Comparison of ENCODE assay signal across 11 cellular contexts in the genomic region with DNA sequence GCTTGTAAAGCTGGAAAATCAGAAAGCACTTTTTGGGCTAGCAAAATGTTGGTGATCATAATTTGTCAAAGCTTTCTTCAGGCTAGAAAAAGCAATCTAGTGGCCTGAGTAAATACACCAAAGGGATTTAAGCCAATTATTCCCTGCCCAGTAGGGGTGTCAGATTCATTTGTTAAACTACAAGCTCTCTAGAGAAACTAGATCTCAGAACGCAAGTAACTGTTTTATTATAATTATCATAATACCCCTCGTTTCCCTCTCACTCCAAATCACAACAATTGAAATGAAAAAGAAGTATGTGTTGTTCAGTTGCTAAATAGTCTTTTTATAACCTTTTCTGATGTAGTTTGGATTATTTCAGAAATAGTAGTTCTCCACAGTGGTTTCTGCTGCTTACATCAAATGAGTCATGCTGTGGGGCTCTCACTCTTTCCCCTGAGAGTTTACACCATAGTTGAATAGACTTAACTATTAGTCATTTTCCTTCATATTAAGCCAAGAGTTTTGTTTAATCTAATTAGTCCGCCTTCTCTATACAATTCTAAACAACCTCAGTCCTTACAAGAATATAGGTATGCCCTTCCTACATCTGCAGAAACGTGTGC.
A peak's percentile ranks its signal among the peaks of the same experiment; 100 is the strongest.
DNase-seq lines count a peak whose midpoint lies in the region; ATAC-seq and TF ChIP-seq lines count a peak whose summit lies in the region.
"Had no signal": no experiment of that assay in that cellular context is flagged by ENCODE, and none has a peak within 500 bp of the region (broad histone marks: within the 10 kb centered on the region; RNA-seq: fewer than 3 reads in every experiment).

No MANE protein-coding gene starts in this region.

- H3K27ac Mint-ChIP-seq in activated naive CD4-positive, alpha-beta T cell treated with anti-CD3 and anti-CD28 coated beads, Interleukin-2, amount 10 ng/mL, durations not matched to agents 7 days and 5 days, result no peak overlapping the region
- no peak overlapping the region for H3K27ac Mint-ChIP-seq in endothelial cell (ENCODE audit: unreplicated experiment)

- H3K36me3 Mint-ChIP-seq in activated naive CD4-positive, alpha-beta T cell treated with anti-CD3 and anti-CD28 coated beads, Interleukin-2, amount 10 ng/mL, durations not matched to agents 7 days and 5 days, result no peaks in the 10 kb centered on the region
- no peaks in the 10 kb centered on the region for H3K36me3 Mint-ChIP-seq in endothelial cell (ENCODE audit: low read depth, unreplicated experiment)

- TF ChIP-seq CTCF in fibroblast of the aortic adventitia (IDR thresholded peaks at IDR 0.05; ENCODE audit: insufficient read depth, low read length) (no peak), endothelial cell (IDR thresholded peaks at IDR 0.05; ENCODE audit: unreplicated experiment) (no peak), GM10248 (IDR thresholded peaks at IDR 0.05; ENCODE audit: control extremely low read depth, extremely low read depth, low read depth, missing control alignments) (no peak)

- no peaks in the 10 kb centered on the region for H3K4me1 Mint-ChIP-seq in activated naive CD4-positive, alpha-beta T cell treated with anti-CD3 and anti-CD28 coated beads, Interleukin-2, amount 10 ng/mL, durations not matched to agents 7 days and 5 days
- H3K4me1 Mint-ChIP-seq in endothelial cell (ENCODE audit: unreplicated experiment), result peaks cover 9% of the 10 kb centered on the region

- H3K4me3 ChIP-seq in SJCRH30, result peak overlapping the region; percentile 35
- peak overlapping the region; percentile 10 for H3K4me3 ChIP-seq in fibroblast of the aortic adventitia (ENCODE audit: low read depth, low read length)

- no peaks in the 10 kb centered on the region for H3K9me3 Mint-ChIP-seq in activated naive CD4-positive, alpha-beta T cell treated with anti-CD3 and anti-CD28 coated beads, Interleukin-2, amount 10 ng/mL, durations not matched to agents 7 days and 5 days
- no peaks in the 10 kb centered on the region for H3K9me3 Mint-ChIP-seq in endothelial cell (ENCODE audit: unreplicated experiment)

- H3K4me3 Mint-ChIP-seq in activated naive CD4-positive, alpha-beta T cell treated with anti-CD3 and anti-CD28 coated beads, Interleukin-2, amount 10 ng/mL, durations not matched to agents 7 days and 5 days, result no peak overlapping the region
- H3K4me3 Mint-ChIP-seq in endothelial cell (ENCODE audit: unreplicated experiment), result no peak overlapping the region

- no peaks in the 10 kb centered on the region for H3K9me3 ChIP-seq in SJCRH30 (replicated peaks)

- H3K27me3 ChIP-seq in SJCRH30, result no peaks in the 10 kb centered on the region

- intact Hi-C loops in sciatic nerve (cut with DNase I), result no loop called here

- H3K36me3 ChIP-seq in SJCRH30, result no peaks in the 10 kb centered on the region

- peaks cover 32% of the 10 kb centered on the region for H3K4me1 ChIP-seq in SJCRH30

- H3K27ac ChIP-seq in SJCRH30, result peak overlapping the region; percentile 47

- CTCF ChIA-PET in activated naive CD4-positive, alpha-beta T cell treated with anti-CD3 and anti-CD28 coated beads, Interleukin-2, amount 10 ng/mL, durations not matched to agents 7 days and 5 days (lab: Charles Lee), result no interaction called here
- CTCF ChIA-PET in GM10248 (lab: Yijun Ruan, JAX), result interaction anchor here (1.4 kb wide), 1 partner anchor 16 kb away, joined by 3 read pairs; no protein-coding TSS in a partner anchor

- POLR2A ChIA-PET in GM10248 (lab: Yijun Ruan, JAX), result no interaction called here

- peak; percentile 64 for ATAC-seq in sciatic nerve
- ATAC-seq: PC-3 had no signal

- DNase-seq in HT1080 (ENCODE audit: low read depth), result peak; percentile 77
- peak; percentile 23 to 66 for DNase-seq in SJCRH30
- DNase-seq in fibroblast of the aortic adventitia (ENCODE audit: low read depth), result peak; percentile 92
- no peak for DNase-seq in sciatic nerve (ENCODE audit: low spot score)
- DNase-seq in activated naive CD4-positive, alpha-beta T cell treated with anti-CD3 and anti-CD28 coated beads, Interleukin-2, amount 10 ng/mL, durations not matched to agents 7 days and 5 days, result no peak
- no peak for DNase-seq in endothelial cell (ENCODE audit: low spot score)
- DNase-seq in GM10248 (ENCODE audit: extremely low spot score), result no peak
- DNase-seq: activated T-cell treated with anti-CD3 and anti-CD28 coated beads, Interleukin-2, amount 50 U/mL, for 48 hours; DMS79; PC-3; small intestine had no signal

- no peaks in the 10 kb centered on the region for H3K27me3 Mint-ChIP-seq in activated naive CD4-positive, alpha-beta T cell treated with anti-CD3 and anti-CD28 coated beads, Interleukin-2, amount 10 ng/mL, durations not matched to agents 7 days and 5 days
- H3K27me3 Mint-ChIP-seq in endothelial cell (ENCODE audit: unreplicated experiment), result peaks cover 3% of the 10 kb centered on the region

Comparison
In these comparisons a context has a peak if more than half of its experiments do, and no peak if none do; other contexts are left out.
1. DNase-seq: peak in HT1080 (single experiment), SJCRH30 (2 of 2) and fibroblast of the aortic adventitia (single experiment); none in sciatic nerve (single experiment), activated naive CD4-positive, alpha-beta T cell treated with anti-CD3 and anti-CD28 coated beads, Interleukin-2, amount 10 ng/mL, durations not matched to agents 7 days and 5 days (single experiment), endothelial cell (single experiment) and GM10248 (single experiment).